In the genomic region with DNA sequence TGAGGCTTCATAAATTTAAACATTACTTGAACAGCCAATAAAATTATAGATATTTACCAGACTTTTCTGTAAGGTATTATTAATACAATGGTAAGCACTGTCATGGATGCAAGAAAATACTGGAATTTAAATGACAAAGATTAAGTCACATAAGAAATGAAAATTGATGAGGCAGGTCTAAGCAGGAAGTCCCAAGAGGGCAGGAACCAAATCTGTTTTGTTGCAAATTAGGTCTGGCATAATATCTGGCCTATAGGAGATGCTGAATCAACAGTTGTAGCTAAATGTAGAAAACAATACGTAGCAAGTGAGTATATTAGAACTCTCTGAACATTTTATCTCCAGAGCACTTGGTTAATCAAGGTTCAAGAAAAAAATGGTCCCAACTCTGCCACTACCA, we compare ENCODE assay signal across 14 cellular contexts.
"Had no signal": no experiment of that assay in that cellular context is flagged by ENCODE, and none has a peak within 500 bp of the region (broad histone marks: within the 10 kb centered on the region; RNA-seq: fewer than 3 reads in every experiment).

No MANE protein-coding gene starts in this region.

- H3K36me3 Mint-ChIP-seq: activated CD4-positive, alpha-beta memory T cell treated with anti-CD3 and anti-CD28 coated beads for 36 hours; activated naive CD8-positive, alpha-beta T cell treated with anti-CD3 and anti-CD28 coated beads for 36 hours; naive thymus-derived CD8-positive, alpha-beta T cell had no signal

- H3K27me3 ChIP-seq: esophagus muscularis mucosa, ovary had no signal

- H3K27ac Mint-ChIP-seq: activated CD4-positive, alpha-beta memory T cell treated with anti-CD3 and anti-CD28 coated beads for 36 hours; activated naive CD8-positive, alpha-beta T cell treated with anti-CD3 and anti-CD28 coated beads for 36 hours had no signal

- H3K36me3 ChIP-seq: esophagus muscularis mucosa, lower lobe of right lung, ovary, thoracic aorta had no signal

- H3K4me3 ChIP-seq: esophagus muscularis mucosa, lower lobe of right lung, ovary had no signal

- H3K27ac ChIP-seq: lower lobe of right lung, ovary had no signal

- H3K9me3 Mint-ChIP-seq: activated CD4-positive, alpha-beta memory T cell treated with anti-CD3 and anti-CD28 coated beads for 36 hours; activated naive CD8-positive, alpha-beta T cell treated with anti-CD3 and anti-CD28 coated beads for 36 hours; activated T-cell treated with anti-CD3 and anti-CD28 coated beads, Interleukin-2, amount 50 U/mL, for 4 hours; naive thymus-derived CD8-positive, alpha-beta T cell; stimulated activated naive CD8-positive, alpha-beta T cell treated with anti-CD3 and anti-CD28 coated beads, Interleukin-15, amount 100 ng/mL, for 72 hours had no signal

- ATAC-seq: activated T-cell treated with anti-CD3 and anti-CD28 coated beads, Interleukin-2, amount 50 U/mL, for 4 hours; lower lobe of right lung; naive thymus-derived CD8-positive, alpha-beta T cell; stimulated activated naive CD8-positive, alpha-beta T cell treated with anti-CD3 and anti-CD28 coated beads, Interleukin-15, amount 100 ng/mL, for 72 hours had no signal

- H3K9me3 ChIP-seq: lower lobe of right lung, ovary, thoracic aorta had no signal

- DNase-seq: activated CD4-positive, alpha-beta memory T cell treated with anti-CD3 and anti-CD28 coated beads for 36 hours; activated CD4-positive, alpha-beta T cell treated with anti-CD3 and anti-CD28 coated beads for 1 hour; activated effector memory CD4-positive, alpha-beta T cell treated with anti-CD3 and anti-CD28 coated beads, Interleukin-2, amount 50 U/mL, for 16 hours; activated naive CD8-positive, alpha-beta T cell treated with anti-CD3 and anti-CD28 coated beads for 36 hours; activated T-cell treated with anti-CD3 and anti-CD28 coated beads, Interleukin-2, amount 50 U/mL, for 4 hours; cerebellar nuclear complex; lower lobe of right lung; naive thymus-derived CD8-positive, alpha-beta T cell; ovary; stimulated activated CD4-positive, alpha-beta T cell treated with anti-CD3 and anti-CD28 coated beads, Interleukin-4, amount 100 ng/mL, for 1 hour; stimulated activated CD8-positive, alpha-beta memory T cell treated with anti-CD3 and anti-CD28 coated beads, Interleukin-4, amount 100 ng/mL, for 48 hours; stimulated activated naive CD8-positive, alpha-beta T cell treated with anti-CD3 and anti-CD28 coated beads, Interleukin-15, amount 100 ng/mL, for 72 hours had no signal

- H3K4me1 ChIP-seq: lower lobe of right lung had no signal

- H3K27me3 Mint-ChIP-seq: activated CD4-positive, alpha-beta memory T cell treated with anti-CD3 and anti-CD28 coated beads for 36 hours; activated naive CD8-positive, alpha-beta T cell treated with anti-CD3 and anti-CD28 coated beads for 36 hours; naive thymus-derived CD8-positive, alpha-beta T cell; stimulated activated naive CD8-positive, alpha-beta T cell treated with anti-CD3 and anti-CD28 coated beads, Interleukin-15, amount 100 ng/mL, for 72 hours had no signal

- H3K4me3 Mint-ChIP-seq: activated CD4-positive, alpha-beta memory T cell treated with anti-CD3 and anti-CD28 coated beads for 36 hours; activated naive CD8-positive, alpha-beta T cell treated with anti-CD3 and anti-CD28 coated beads for 36 hours; activated T-cell treated with anti-CD3 and anti-CD28 coated beads, Interleukin-2, amount 50 U/mL, for 4 hours; stimulated activated naive CD8-positive, alpha-beta T cell treated with anti-CD3 and anti-CD28 coated beads, Interleukin-15, amount 100 ng/mL, for 72 hours had no signal
